ENCODE assay signal across 18 cellular contexts in the genomic region with DNA sequence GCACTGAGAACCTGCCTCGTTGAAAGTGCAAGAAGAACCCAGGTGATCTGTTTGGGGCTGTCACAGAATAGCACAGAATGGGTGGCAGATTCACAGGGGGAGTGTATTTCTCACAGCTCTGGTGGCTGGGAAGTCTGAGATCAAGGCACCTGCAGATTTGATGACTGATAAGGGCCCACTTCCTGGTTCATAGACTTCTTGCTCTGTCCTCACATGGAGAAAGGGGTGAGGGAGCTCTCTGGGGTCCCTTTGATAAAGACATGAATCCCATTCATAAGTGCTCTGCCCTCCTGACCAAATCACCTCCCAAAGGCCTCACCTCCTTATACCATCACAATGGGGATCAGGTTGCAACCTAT.
DNase-seq lines count a peak whose midpoint lies in the region; ATAC-seq and TF ChIP-seq lines count a peak whose summit lies in the region.
"Had no signal": no experiment of that assay in that cellular context is flagged by ENCODE, and none has a peak within 500 bp of the region (broad histone marks: within the 10 kb centered on the region; RNA-seq: fewer than 3 reads in every experiment).

No MANE protein-coding gene starts in this region.

- H3K79me2 ChIP-seq in MM.1S (ENCODE audit: low read length) = no peaks in the 10 kb centered on the region
- H3K79me2 ChIP-seq in GM23338 (replicated peaks; ENCODE audit: insufficient read depth) = no peaks in the 10 kb centered on the region

- H3K9me3 Mint-ChIP-seq in activated CD4-positive, alpha-beta T cell treated with anti-CD3 and anti-CD28 coated beads, Interleukin-2, amount 10 ng/mL, durations not matched to agents 24 days and 14 days = no peaks in the 10 kb centered on the region
- H3K9me3 Mint-ChIP-seq in CD4-positive, alpha-beta memory T cell = peaks cover 0 to 1% (median 0%) of the 10 kb centered on the region in 8 donors
- H3K9me3 Mint-ChIP-seq in GM23338 = no peaks in the 10 kb centered on the region

- TF ChIP-seq CTCF in MM.1S (IDR thresholded peaks at IDR 0.05; ENCODE audit: low read length) (no peak), GM23338 (conservative IDR thresholded peaks at IDR 0.05; ENCODE audit: low read depth in 2 of 2) (no peak)

- H3K9me2 ChIP-seq in MM.1S (replicated peaks; ENCODE audit: insufficient read depth, low read length) = no peaks in the 10 kb centered on the region
- H3K9me2 ChIP-seq in GM23338 (ENCODE audit: insufficient read depth) = 0 out of 2 replicates have a peak, but pooled peaks cover 9% of the 10 kb centered on the region

- DNase-seq in activated CD4-positive, alpha-beta T cell treated with anti-CD3 and anti-CD28 coated beads, Interleukin-2, amount 10 ng/mL, durations not matched to agents 24 days and 14 days = peak; percentile 63
- DNase-seq in activated CD4-positive, alpha-beta T cell treated with anti-CD3 and anti-CD28 coated beads, Interleukin-2, amount 50 U/mL, for 48 hours = no peak
- DNase-seq in CD4-positive, alpha-beta memory T cell = peak in 3 of 5 donors; percentile 24 to 52 (median 34)
- no peak for DNase-seq in MM.1S
- peak; percentile 31 for DNase-seq in central memory CD4-positive, alpha-beta T cell
- no peak for DNase-seq in GM23338 (ENCODE audit: low spot score)
- DNase-seq in aorta = no peak
- no peak for DNase-seq in HPDE6-E6E7 (ENCODE audit: extremely low spot score)
- DNase-seq: DMS79 treated with DMSO at 0.1 percent for 48 hours, KBM-7, NCI-H1417 treated with DMSO at 0.1 percent for 48 hours, NCI-H187 treated with DMSO at 0.1 percent for 48 hours, NCI-H226, NCI-H524 treated with DMSO at 0.1 percent for 48 hours, Peyer's patch, SW 1271 had no signal

- H3K36me3 ChIP-seq in CD4-positive, alpha-beta memory T cell (ENCODE audit: insufficient read depth, low read length) = no peaks in the 10 kb centered on the region
- H3K36me3 ChIP-seq in MM.1S (replicated peaks; ENCODE audit: insufficient read depth, low read length) = no peaks in the 10 kb centered on the region
- no peaks in the 10 kb centered on the region for H3K36me3 ChIP-seq in GM23338 (ENCODE audit: insufficient read depth)
- no peaks in the 10 kb centered on the region for H3K36me3 ChIP-seq in aorta (ENCODE audit: control insufficient read depth in 1 of 2, insufficient read depth in 2 of 2, low read length in 1 of 2)
- H3K36me3 ChIP-seq: Peyer's patch had no signal

- H2AFZ ChIP-seq in MM.1S (ENCODE audit: low read length) (no peak overlapping the region), GM23338 (no peak overlapping the region)

- H3K4me1 ChIP-seq in CD4-positive, alpha-beta memory T cell (ENCODE audit: insufficient read depth, low read length) = peaks cover 28% of the 10 kb centered on the region
- H3K4me1 ChIP-seq in MM.1S (ENCODE audit: low read length) (peaks cover 12% of the 10 kb centered on the region; the same call in 1 of the 2 replicates), GM23338 (ENCODE audit: insufficient read depth) (peaks cover 31% of the 10 kb centered on the region), aorta (ENCODE audit: control insufficient read depth in 1 of 2, insufficient read depth in 2 of 2, low read length in 2 of 2) (no peaks in the 10 kb centered on the region)

- CTCF ChIA-PET in CD4-positive, alpha-beta memory T cell (lab: Charles Lee; ENCODE audit: partially characterized antibody) = no interaction called here

- POLR2A ChIA-PET in CD4-positive, alpha-beta memory T cell (lab: Charles Lee; ENCODE audit: partially characterized antibody) = no interaction called here

- no peak for ATAC-seq in GM23338
- no peak for ATAC-seq in aorta (ENCODE audit: low FRiP score)
- ATAC-seq: Right ventricle myocardium inferior had no signal

- no peaks in the 10 kb centered on the region for H3K36me3 Mint-ChIP-seq in activated CD4-positive, alpha-beta T cell treated with anti-CD3 and anti-CD28 coated beads, Interleukin-2, amount 10 ng/mL, durations not matched to agents 24 days and 14 days (ENCODE audit: low read depth)
- H3K36me3 Mint-ChIP-seq in CD4-positive, alpha-beta memory T cell = no peaks in the 10 kb centered on the region
- H3K36me3 Mint-ChIP-seq in GM23338 (ENCODE audit: low read depth) = no peaks in the 10 kb centered on the region

- peaks cover 17% of the 10 kb centered on the region for H3K27me3 Mint-ChIP-seq in activated CD4-positive, alpha-beta T cell treated with anti-CD3 and anti-CD28 coated beads, Interleukin-2, amount 10 ng/mL, durations not matched to agents 24 days and 14 days
- no peaks in the 10 kb centered on the region for H3K27me3 Mint-ChIP-seq in CD4-positive, alpha-beta memory T cell
- peaks cover 14% of the 10 kb centered on the region for H3K27me3 Mint-ChIP-seq in GM23338 (ENCODE audit: insufficient read depth, low read depth, poor library complexity)

- H3K4me3 ChIP-seq in CD4-positive, alpha-beta memory T cell (ENCODE audit: low read length in 2 of 2) = no peak overlapping the region
- H3K4me3 ChIP-seq in MM.1S (ENCODE audit: low read length) = no peak overlapping the region
- no peak overlapping the region for H3K4me3 ChIP-seq in GM23338
- H3K4me3 ChIP-seq in aorta (ENCODE audit: low read length in 2 of 2) = no peak overlapping the region
- H3K4me3 ChIP-seq: Peyer's patch had no signal

- H3K27me3 ChIP-seq in CD4-positive, alpha-beta memory T cell (ENCODE audit: insufficient read depth, low read length) = no peaks in the 10 kb centered on the region
- H3K27me3 ChIP-seq in MM.1S (replicated peaks; ENCODE audit: insufficient read depth, low read length) (no peaks in the 10 kb centered on the region), GM23338 (ENCODE audit: insufficient read depth) (no peaks in the 10 kb centered on the region), aorta (ENCODE audit: control insufficient read depth in 1 of 2, insufficient read depth in 2 of 2, low read length in 1 of 2) (no peaks in the 10 kb centered on the region)
- H3K27me3 ChIP-seq: Peyer's patch had no signal

- H4K20me1 ChIP-seq in MM.1S (ENCODE audit: insufficient read depth, low read length) (no peaks in the 10 kb centered on the region), GM23338 (replicated peaks; ENCODE audit: insufficient read depth) (no peaks in the 10 kb centered on the region)

- H3F3A ChIP-seq in MM.1S (ENCODE audit: insufficient read depth, low read length) (no peaks in the 10 kb centered on the region), GM23338 (replicated peaks; ENCODE audit: low read depth) (0 out of 2 replicates have a peak, but pooled peaks cover 7% of the 10 kb centered on the region)

- H3K4me3 Mint-ChIP-seq in activated CD4-positive, alpha-beta T cell treated with anti-CD3 and anti-CD28 coated beads, Interleukin-2, amount 10 ng/mL, durations not matched to agents 24 days and 14 days = no peak overlapping the region
- H3K4me3 Mint-ChIP-seq in CD4-positive, alpha-beta memory T cell = peak overlapping the region in 7 of 8 donors; percentile 38 to 84 (median 79)
- no peak overlapping the region for H3K4me3 Mint-ChIP-seq in GM23338
- H3K4me3 Mint-ChIP-seq: B cell had no signal

- H3K27ac ChIP-seq in CD4-positive, alpha-beta memory T cell (ENCODE audit: low read depth, low read length) = no peak overlapping the region
- no peak overlapping the region for H3K27ac ChIP-seq in MM.1S (ENCODE audit: low read length)
- no peak overlapping the region for H3K27ac ChIP-seq in GM23338 (ENCODE audit: low read depth)
- no peak overlapping the region for H3K27ac ChIP-seq in aorta (ENCODE audit: low read depth in 1 of 2, low read length in 2 of 2)
- H3K27ac ChIP-seq: Peyer's patch had no signal

- H3K4me2 ChIP-seq in MM.1S (ENCODE audit: low read depth, low read length) (peak overlapping the region; percentile 23; the same call in 1 of the 2 replicates), GM23338 (no peak overlapping the region)

- H3K27ac Mint-ChIP-seq in activated CD4-positive, alpha-beta T cell treated with anti-CD3 and anti-CD28 coated beads, Interleukin-2, amount 10 ng/mL, durations not matched to agents 24 days and 14 days = no peak overlapping the region
- H3K27ac Mint-ChIP-seq in CD4-positive, alpha-beta memory T cell = peak overlapping the region in 6 of 7 donors; percentile 14 to 88 (median 66)
- H3K27ac Mint-ChIP-seq in GM23338 = no peak overlapping the region
- H3K27ac Mint-ChIP-seq: B cell had no signal

- H3K4me1 Mint-ChIP-seq in activated CD4-positive, alpha-beta T cell treated with anti-CD3 and anti-CD28 coated beads, Interleukin-2, amount 10 ng/mL, durations not matched to agents 24 days and 14 days = peaks cover 26% of the 10 kb centered on the region
- H3K4me1 Mint-ChIP-seq in CD4-positive, alpha-beta memory T cell = peaks cover 25 to 53% (median 38%) of the 10 kb centered on the region in 4 donors
- H3K4me1 Mint-ChIP-seq in GM23338 = peaks cover 34% of the 10 kb centered on the region

- H3K9me3 ChIP-seq in CD4-positive, alpha-beta memory T cell (ENCODE audit: control insufficient read depth in 1 of 2, low read length in 2 of 2) = no peaks in the 10 kb centered on the region
- no peaks in the 10 kb centered on the region for H3K9me3 ChIP-seq in MM.1S (replicated peaks; ENCODE audit: insufficient read depth, low read length)
- H3K9me3 ChIP-seq in aorta (ENCODE audit: control insufficient read depth, low read length) = no peaks in the 10 kb centered on the region
- H3K9me3 ChIP-seq: Peyer's patch had no signal

- intact Hi-C loops in activated CD4-positive, alpha-beta T cell treated with anti-CD3 and anti-CD28 coated beads, Interleukin-2, amount 10 ng/mL, durations not matched to agents 24 days and 14 days (cut with micrococcal nuclease) = no loop called here
- intact Hi-C loops in CD4-positive, alpha-beta memory T cell (cut with micrococcal nuclease) = no loop called here
- intact Hi-C loops in aorta (cut with DNase I) = no loop called here

- H3K9ac ChIP-seq in MM.1S (ENCODE audit: low read length) = no peak overlapping the region

- WGBS in aorta, 2 donors = 90 to 92% methylated on average over 1 of the region's 1 CpG

TF ChIP-seq in GM23338, 12 proteins besides CTCF, POLR2A, EP300 and RAD21 (continues in another document):
- TF ChIP-seq EZH2 (IDR thresholded peaks at IDR 0.05; ENCODE audit: low read depth, unreplicated experiment) = no peak
- no peak for TF ChIP-seq STAT1 (IDR thresholded peaks at IDR 0.05; ENCODE audit: unreplicated experiment)
- TF ChIP-seq, protein P1, sequence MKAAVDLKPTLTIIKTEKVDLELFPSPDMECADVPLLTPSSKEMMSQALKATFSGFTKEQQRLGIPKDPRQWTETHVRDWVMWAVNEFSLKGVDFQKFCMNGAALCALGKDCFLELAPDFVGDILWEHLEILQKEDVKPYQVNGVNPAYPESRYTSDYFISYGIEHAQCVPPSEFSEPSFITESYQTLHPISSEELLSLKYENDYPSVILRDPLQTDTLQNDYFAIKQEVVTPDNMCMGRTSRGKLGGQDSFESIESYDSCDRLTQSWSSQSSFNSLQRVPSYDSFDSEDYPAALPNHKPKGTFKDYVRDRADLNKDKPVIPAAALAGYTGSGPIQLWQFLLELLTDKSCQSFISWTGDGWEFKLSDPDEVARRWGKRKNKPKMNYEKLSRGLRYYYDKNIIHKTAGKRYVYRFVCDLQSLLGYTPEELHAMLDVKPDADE (IDR thresholded peaks at IDR 0.05) = no peak
- TF ChIP-seq NANOG (IDR thresholded peaks at IDR 0.05; ENCODE audit: borderline replicate concordance) = no peak
- TF ChIP-seq CREB1 (CRISPR knock-in tag; IDR thresholded peaks at IDR 0.05; ENCODE audit: low read depth) = no peak

Comparison
In these comparisons a context has a peak if more than half of its experiments do, and no peak if none do; other contexts are left out.
1. DNase-seq: peak in activated CD4-positive, alpha-beta T cell treated with anti-CD3 and anti-CD28 coated beads, Interleukin-2, amount 10 ng/mL, durations not matched to agents 24 days and 14 days (single experiment), CD4-positive, alpha-beta memory T cell (3 of 5) and central memory CD4-positive, alpha-beta T cell (single experiment); none in activated CD4-positive, alpha-beta T cell treated with anti-CD3 and anti-CD28 coated beads, Interleukin-2, amount 50 U/mL, for 48 hours (0 of 2), MM.1S (single experiment), GM23338 (single experiment), aorta (0 of 2) and HPDE6-E6E7 (single experiment).
2. H3K27ac Mint-ChIP-seq: peak in CD4-positive, alpha-beta memory T cell (6 of 7); none in activated CD4-positive, alpha-beta T cell treated with anti-CD3 and anti-CD28 coated beads, Interleukin-2, amount 10 ng/mL, durations not matched to agents 24 days and 14 days (single experiment) and GM23338 (single experiment).
3. H3K4me3 Mint-ChIP-seq: peak in CD4-positive, alpha-beta memory T cell (7 of 8); none in activated CD4-positive, alpha-beta T cell treated with anti-CD3 and anti-CD28 coated beads, Interleukin-2, amount 10 ng/mL, durations not matched to agents 24 days and 14 days (single experiment) and GM23338 (single experiment).